Comparison of ENCODE assay signal across 17 cellular contexts in the genomic region with DNA sequence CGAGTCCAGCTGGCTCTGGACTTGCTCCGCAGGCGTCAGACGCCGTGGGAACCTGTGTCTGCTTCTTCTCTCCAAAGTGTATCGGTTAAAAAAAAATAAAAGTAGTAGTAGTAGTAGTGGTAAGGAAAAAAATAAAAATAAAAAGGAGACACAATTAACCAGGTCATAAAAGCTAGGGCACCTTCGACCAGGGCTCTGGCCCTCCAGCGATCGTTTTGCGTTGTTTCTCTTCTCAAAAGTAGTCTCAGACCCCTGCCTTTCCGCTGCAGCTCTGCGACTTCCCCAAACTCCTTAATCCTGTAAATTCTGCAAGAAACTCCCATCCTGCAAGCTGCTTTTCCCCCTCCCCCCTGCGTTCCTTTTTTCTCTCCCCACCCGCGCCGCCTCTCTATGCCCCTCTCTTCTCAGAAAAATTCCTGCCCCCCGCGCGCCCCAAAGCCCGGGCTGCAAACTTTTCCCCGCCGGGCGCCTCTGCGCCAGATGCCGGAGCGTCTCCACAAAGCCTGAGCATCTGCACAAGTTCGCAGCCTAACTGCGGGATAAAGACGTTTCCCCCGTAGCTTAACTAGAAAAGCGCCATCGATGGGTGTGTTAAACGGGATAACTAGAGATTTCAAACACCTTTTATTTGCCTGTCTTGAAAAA. TPM values are rescaled to one million over a fixed set of nuclear protein-coding genes. Genes with fewer than 3 reads are reported as not detected.
A peak's percentile ranks its signal among the peaks of the same experiment; 100 is the strongest.
DNase-seq lines count a peak whose midpoint lies in the region; ATAC-seq, FAIRE-seq and TF ChIP-seq lines count a peak whose summit lies in the region.
"Had no signal": no experiment of that assay in that cellular context is flagged by ENCODE, and none has a peak within 500 bp of the region (broad histone marks: within the 10 kb centered on the region; RNA-seq: fewer than 3 reads in every experiment).

No MANE protein-coding gene starts in this region.

- peak overlapping the region in 5 of 8 donors; percentile 20 to 65 (median 36) for H3K4me3 Mint-ChIP-seq in CD4-positive, alpha-beta memory T cell
- peak overlapping the region; percentile 11 for H3K4me3 Mint-ChIP-seq in central memory CD8-positive, alpha-beta T cell
- peak overlapping the region in 8 of 10 donors; percentile 28 to 69 (median 52) for H3K4me3 Mint-ChIP-seq in naive thymus-derived CD8-positive, alpha-beta T cell

- H3K27ac Mint-ChIP-seq in CD4-positive, alpha-beta memory T cell: peak overlapping the region in 1 of 7 donors; percentile 36
- peak overlapping the region; percentile 70 for H3K27ac Mint-ChIP-seq in central memory CD8-positive, alpha-beta T cell (ENCODE audit: low read depth)
- no peak overlapping the region for H3K27ac Mint-ChIP-seq in naive thymus-derived CD8-positive, alpha-beta T cell

- no peaks in the 10 kb centered on the region for H3K36me3 ChIP-seq in CD4-positive, alpha-beta memory T cell (ENCODE audit: insufficient read depth, low read length)
- H3K36me3 ChIP-seq in HUES48 (ENCODE audit: control insufficient read depth, insufficient read depth, low read length) (no peaks in the 10 kb centered on the region), kidney (ENCODE audit: control insufficient read depth in 1 of 2, insufficient read depth in 2 of 2, low read length in 2 of 2) (no peaks in the 10 kb centered on the region)
- H3K36me3 ChIP-seq: colonic mucosa, right atrium auricular region, stomach had no signal

- no peak overlapping the region for H3K27ac ChIP-seq in CD4-positive, alpha-beta memory T cell (ENCODE audit: low read depth, low read length)
- H3K27ac ChIP-seq in HUES48 (ENCODE audit: low read depth, low read length) (peak overlapping the region; percentile 26), kidney (ENCODE audit: low read depth in 2 of 2, low read length in 2 of 2) (no peak overlapping the region)
- H3K27ac ChIP-seq: colonic mucosa, stomach had no signal

- H3K27me3 Mint-ChIP-seq in CD4-positive, alpha-beta memory T cell: peaks cover 47 to 48% of the 10 kb centered on the region in 2 donors
- peaks cover 63% of the 10 kb centered on the region for H3K27me3 Mint-ChIP-seq in central memory CD8-positive, alpha-beta T cell
- peaks cover 27 to 62% (median 53%) of the 10 kb centered on the region in 5 donors for H3K27me3 Mint-ChIP-seq in naive thymus-derived CD8-positive, alpha-beta T cell

- no peak for ATAC-seq in central memory CD8-positive, alpha-beta T cell (replicated peaks; ENCODE audit: extremely low read depth, poor library complexity, severe bottlenecking)
- no peak for ATAC-seq in naive thymus-derived CD8-positive, alpha-beta T cell
- no peak for ATAC-seq in HG03045 (IDR thresholded peaks at IDR 0.05; ENCODE audit: unreplicated experiment)

- TF ChIP-seq CTCF in kidney (IDR thresholded peaks at IDR 0.05; ENCODE audit: borderline replicate concordance, extremely low read depth, insufficient read depth): no peak

- peaks cover 0 to 9% (median 5%) of the 10 kb centered on the region in 8 donors for H3K9me3 Mint-ChIP-seq in CD4-positive, alpha-beta memory T cell
- no peaks in the 10 kb centered on the region for H3K9me3 Mint-ChIP-seq in central memory CD8-positive, alpha-beta T cell
- H3K9me3 Mint-ChIP-seq in naive thymus-derived CD8-positive, alpha-beta T cell: peaks cover 0 to 4% (median 0%) of the 10 kb centered on the region in 9 donors

- H3K27me3 ChIP-seq in CD4-positive, alpha-beta memory T cell (ENCODE audit: insufficient read depth, low read length): peaks cover 23% of the 10 kb centered on the region
- H3K27me3 ChIP-seq in HUES48 (ENCODE audit: control insufficient read depth, insufficient read depth, low read length): peaks cover 62% of the 10 kb centered on the region

- no peak for DNase-seq in CD4-positive, alpha-beta memory T cell
- DNase-seq in central memory CD8-positive, alpha-beta T cell (ENCODE audit: low spot score in 2 of 2): no peak
- no peak for DNase-seq in naive thymus-derived CD8-positive, alpha-beta T cell
- DNase-seq in COLO668 (lab: John Stamatoyannopoulos, UW; ENCODE audit: unreplicated experiment) (no peak), NCI-H1417 treated with DMSO at 0.1 percent for 48 hours (lab: John Stamatoyannopoulos, UW) (no peak), kidney (no peak)
- DNase-seq: colonic mucosa; HCEC 1CT; stimulated activated CD4-positive, alpha-beta T cell treated with anti-CD3 and anti-CD28 coated beads, Interleukin-4, amount 100 ng/mL, for 24 hours; stomach; SW 1271 had no signal

- H3K9ac ChIP-seq in HUES48 (ENCODE audit: low read depth, low read length) (no peak overlapping the region), kidney (ENCODE audit: low read length in 2 of 2) (no peak overlapping the region)

- H3K4me3 ChIP-seq in CD4-positive, alpha-beta memory T cell (ENCODE audit: low read length in 2 of 2): no peak overlapping the region
- H3K4me3 ChIP-seq in HUES48 (ENCODE audit: low read depth, low read length) (peak overlapping the region; percentile 55), kidney (ENCODE audit: low read length in 2 of 2) (no peak overlapping the region)
- H3K4me3 ChIP-seq: colonic mucosa had no signal

- H3K4me1 Mint-ChIP-seq in CD4-positive, alpha-beta memory T cell: peaks cover 9 to 27% (median 18%) of the 10 kb centered on the region in 4 donors
- peaks cover 6% of the 10 kb centered on the region for H3K4me1 Mint-ChIP-seq in central memory CD8-positive, alpha-beta T cell
- peaks cover 11 to 24% (median 21%) of the 10 kb centered on the region in 4 donors for H3K4me1 Mint-ChIP-seq in naive thymus-derived CD8-positive, alpha-beta T cell

- no peaks in the 10 kb centered on the region for H3K36me3 Mint-ChIP-seq in CD4-positive, alpha-beta memory T cell
- H3K36me3 Mint-ChIP-seq in central memory CD8-positive, alpha-beta T cell (ENCODE audit: insufficient read depth): peaks cover 4% of the 10 kb centered on the region
- H3K36me3 Mint-ChIP-seq in naive thymus-derived CD8-positive, alpha-beta T cell: peaks cover 0 to 6% (median 0%) of the 10 kb centered on the region in 3 donors

- POLR2A ChIA-PET in CD4-positive, alpha-beta memory T cell (lab: Charles Lee; ENCODE audit: partially characterized antibody): no interaction called here
- POLR2A ChIA-PET in naive thymus-derived CD8-positive, alpha-beta T cell (lab: Charles Lee): no interaction called here

- H3K9me3 ChIP-seq in CD4-positive, alpha-beta memory T cell (ENCODE audit: control insufficient read depth in 1 of 2, low read length in 2 of 2): no peaks in the 10 kb centered on the region
- H3K9me3 ChIP-seq in HUES48 (ENCODE audit: control insufficient read depth, insufficient read depth, low read length) (no peaks in the 10 kb centered on the region; the same call in 1 of the 2 replicates), kidney (ENCODE audit: control insufficient read depth in 1 of 2, low read length in 2 of 2) (no peaks in the 10 kb centered on the region)
- H3K9me3 ChIP-seq: colonic mucosa, right atrium auricular region had no signal

- peaks cover 5% of the 10 kb centered on the region for H3K4me1 ChIP-seq in CD4-positive, alpha-beta memory T cell (ENCODE audit: insufficient read depth, low read length)
- H3K4me1 ChIP-seq in HUES48 (ENCODE audit: control insufficient read depth, insufficient read depth, low read length) (peaks cover 40% of the 10 kb centered on the region), kidney (ENCODE audit: control insufficient read depth in 1 of 2, insufficient read depth in 1 of 2, low read depth in 1 of 2, low read length in 2 of 2) (peaks cover 0 to 2% of the 10 kb centered on the region in 2 donors)
- H3K4me1 ChIP-seq: colonic mucosa had no signal

- CTCF ChIA-PET in CD4-positive, alpha-beta memory T cell (lab: Charles Lee; ENCODE audit: partially characterized antibody): no interaction called here

- intact Hi-C loops in CD4-positive, alpha-beta memory T cell (cut with micrococcal nuclease): no loop called here
- intact Hi-C loops in kidney (cut with DNase I): no loop called here

- FAIRE-seq in kidney (lab: Jason Lieb, UNC): no peak
- FAIRE-seq: G401.6 had no signal

RNA-seq across cellular contexts. Expression of a gene that starts 1.9 kb away (rescaled TPM):
- not detected for total RNA-seq in CD4-positive, alpha-beta memory T cell
- not detected for polyA plus RNA-seq in CD4-positive, alpha-beta memory T cell
- total RNA-seq in naive thymus-derived CD8-positive, alpha-beta T cell: not detected
- polyA plus RNA-seq in naive thymus-derived CD8-positive, alpha-beta T cell: not detected
- total RNA-seq in kidney: 2.0 TPM
- polyA plus RNA-seq in kidney (ENCODE audit: insufficient read depth, low read depth, low replicate concordance): 5.5 TPM
- total RNA-seq: fibroblast of lung, stomach had no signal
- polyA plus RNA-seq: BJ, fibroblast of lung, stomach had no signal
